ENCODE assay signal across 34 cellular contexts in genomic region chr14:20797159-20797558, GRCh38. TPM values are rescaled to one million over a fixed set of nuclear protein-coding genes. Genes with fewer than 3 reads are reported as not detected.
"Had no signal": no experiment of that assay in that cellular context is flagged by ENCODE, and none has a peak within 500 bp of the region (broad histone marks: within the 10 kb centered on the region; RNA-seq: fewer than 3 reads in every experiment).

No MANE protein-coding gene starts in this region.

- FAIRE-seq: pancreas, small intestine had no signal

- H3K36me3 ChIP-seq: breast epithelium, colonic mucosa, gastrocnemius medialis, pancreas, prostate gland, sigmoid colon, suprapubic skin, tibial nerve had no signal

- H3K4me3 Mint-ChIP-seq: activated CD4-positive, alpha-beta memory T cell treated with anti-CD3 and anti-CD28 coated beads for 36 hours; activated naive CD4-positive, alpha-beta T cell treated with anti-CD3 and anti-CD28 coated beads, Interleukin-2, amount 50 U/mL, for 24 hours; activated naive CD8-positive, alpha-beta T cell treated with anti-CD3 and anti-CD28 coated beads, Interleukin-2, amount 50 U/mL, for 24 hours; activated T-cell treated with anti-CD3 and anti-CD28 coated beads, Interleukin-2, amount 50 U/mL, for 24 hours; effector memory CD8-positive, alpha-beta T cell; mesothelial cell of epicardium; naive B cell; stimulated activated effector memory CD8-positive, alpha-beta T cell treated with anti-CD3 and anti-CD28 coated beads, Interleukin-12 subunit alpha, Interleukin-12 subunit beta, amount 100 ng/mL, for 72 hours; stimulated activated naive CD8-positive, alpha-beta T cell treated with anti-CD3 and anti-CD28 coated beads, Interleukin-15, amount 100 ng/mL, for 72 hours had no signal

- H3K27me3 Mint-ChIP-seq: activated T-cell treated with anti-CD3 and anti-CD28 coated beads, Interleukin-2, amount 50 U/mL, for 24 hours; naive B cell had no signal

- H3K9me3 Mint-ChIP-seq: activated CD4-positive, alpha-beta memory T cell treated with anti-CD3 and anti-CD28 coated beads for 36 hours; activated naive CD4-positive, alpha-beta T cell treated with anti-CD3 and anti-CD28 coated beads, Interleukin-2, amount 50 U/mL, for 24 hours; activated naive CD8-positive, alpha-beta T cell treated with anti-CD3 and anti-CD28 coated beads, Interleukin-2, amount 50 U/mL, for 24 hours; activated T-cell treated with anti-CD3 and anti-CD28 coated beads, Interleukin-2, amount 50 U/mL, for 24 hours; activated T-helper 2 cell treated with anti-CD3 and anti-CD28 coated beads, Interferon-gamma antibody, Interleukin-2, Interleukin-4, amounts not matched to agents 10 μg/mL and 5 μg/mL and 100 μg/mL, durations not matched to agents 14 hours and 24 hours and 36 hours; effector memory CD8-positive, alpha-beta T cell; mesothelial cell of epicardium; naive B cell; stimulated activated effector memory CD8-positive, alpha-beta T cell treated with anti-CD3 and anti-CD28 coated beads, Interleukin-12 subunit alpha, Interleukin-12 subunit beta, amount 100 ng/mL, for 72 hours; stimulated activated naive CD8-positive, alpha-beta T cell treated with anti-CD3 and anti-CD28 coated beads, Interleukin-15, amount 100 ng/mL, for 72 hours had no signal

- H3K27ac Mint-ChIP-seq: activated CD4-positive, alpha-beta memory T cell treated with anti-CD3 and anti-CD28 coated beads for 36 hours; activated naive CD4-positive, alpha-beta T cell treated with anti-CD3 and anti-CD28 coated beads, Interleukin-2, amount 50 U/mL, for 24 hours; activated naive CD8-positive, alpha-beta T cell treated with anti-CD3 and anti-CD28 coated beads, Interleukin-2, amount 50 U/mL, for 24 hours; activated T-cell treated with anti-CD3 and anti-CD28 coated beads, Interleukin-2, amount 50 U/mL, for 24 hours; activated T-helper 2 cell treated with anti-CD3 and anti-CD28 coated beads, Interferon-gamma antibody, Interleukin-2, Interleukin-4, amounts not matched to agents 10 μg/mL and 5 μg/mL and 100 μg/mL, durations not matched to agents 14 hours and 24 hours and 36 hours; effector memory CD8-positive, alpha-beta T cell; stimulated activated effector memory CD8-positive, alpha-beta T cell treated with anti-CD3 and anti-CD28 coated beads, Interleukin-12 subunit alpha, Interleukin-12 subunit beta, amount 100 ng/mL, for 72 hours; stimulated activated naive CD8-positive, alpha-beta T cell treated with anti-CD3 and anti-CD28 coated beads, Interleukin-15, amount 100 ng/mL, for 72 hours had no signal

- H3K9me3 ChIP-seq: breast epithelium, colonic mucosa, gastrocnemius medialis, pancreas, prostate gland, sigmoid colon, suprapubic skin, tibial nerve had no signal

- H3K27ac ChIP-seq: breast epithelium, colonic mucosa, pancreas, prostate gland, sigmoid colon, suprapubic skin, tibial nerve, VCaP had no signal

- H3K4me1 ChIP-seq: breast epithelium, colonic mucosa, prostate gland, suprapubic skin had no signal

- H3K36me3 Mint-ChIP-seq: activated CD4-positive, alpha-beta memory T cell treated with anti-CD3 and anti-CD28 coated beads for 36 hours; activated naive CD4-positive, alpha-beta T cell treated with anti-CD3 and anti-CD28 coated beads, Interleukin-2, amount 50 U/mL, for 24 hours; mesothelial cell of epicardium; naive B cell; stimulated activated effector memory CD8-positive, alpha-beta T cell treated with anti-CD3 and anti-CD28 coated beads, Interleukin-12 subunit alpha, Interleukin-12 subunit beta, amount 100 ng/mL, for 72 hours had no signal

- DNase-seq: activated CD4-positive, alpha-beta memory T cell treated with anti-CD3 and anti-CD28 coated beads for 36 hours; activated CD4-positive, alpha-beta T cell treated with anti-CD3 and anti-CD28 coated beads for 48 hours; activated CD8-positive, alpha-beta memory T cell treated with anti-CD3 and anti-CD28 coated beads, Interleukin-2, amount 50 U/mL, for 48 hours; activated naive CD8-positive, alpha-beta T cell treated with anti-CD3 and anti-CD28 coated beads, Interleukin-2, amount 50 U/mL, for 24 hours; activated T-cell treated with anti-CD3 and anti-CD28 coated beads, Interleukin-2, amount 50 U/mL, for 24 hours; amygdala; colonic mucosa; effector memory CD8-positive, alpha-beta T cell; gastrocnemius medialis; glutamatergic neuron; islet precursor cell; left cardiac atrium; mammary epithelial cell; naive B cell; pancreas; retina; sigmoid colon; small intestine; stimulated activated CD4-positive, alpha-beta T cell treated with anti-CD3 and anti-CD28 coated beads, Interleukin-4, amount 100 ng/mL, for 24 hours; stimulated activated naive CD8-positive, alpha-beta T cell treated with anti-CD3 and anti-CD28 coated beads, Interleukin-15, amount 100 ng/mL, for 72 hours had no signal

- ATAC-seq: activated naive CD8-positive, alpha-beta T cell treated with anti-CD3 and anti-CD28 coated beads, Interleukin-2, amount 50 U/mL, for 24 hours; effector memory CD8-positive, alpha-beta T cell; gastrocnemius medialis; left cardiac atrium; pancreas; stimulated activated effector memory CD8-positive, alpha-beta T cell treated with anti-CD3 and anti-CD28 coated beads, Interleukin-12 subunit alpha, Interleukin-12 subunit beta, amount 100 ng/mL, for 72 hours; stimulated activated naive CD8-positive, alpha-beta T cell treated with anti-CD3 and anti-CD28 coated beads, Interleukin-15, amount 100 ng/mL, for 72 hours had no signal

- H3K4me1 Mint-ChIP-seq: stimulated activated naive CD8-positive, alpha-beta T cell treated with anti-CD3 and anti-CD28 coated beads, Interleukin-15, amount 100 ng/mL, for 72 hours had no signal

- H3K4me3 ChIP-seq: breast epithelium, colonic mucosa, gastrocnemius medialis, pancreas, prostate gland, sigmoid colon, suprapubic skin, tibial nerve had no signal

- H3K27me3 ChIP-seq: breast epithelium, colonic mucosa, gastrocnemius medialis, pancreas, sigmoid colon, tibial nerve had no signal

RNA-seq across cellular contexts. Expression of gene RNASE1, which starts 5.5 kb away (rescaled TPM):
- total RNA-seq: activated CD4-positive, alpha-beta memory T cell treated with anti-CD3 and anti-CD28 coated beads for 36 hours; activated CD8-positive, alpha-beta memory T cell treated with anti-CD3 and anti-CD28 coated beads for 36 hours; activated T-helper 2 cell treated with anti-CD3 and anti-CD28 coated beads, Interferon-gamma antibody, Interleukin-2, Interleukin-4, amounts not matched to agents 10 μg/mL and 5 μg/mL and 100 μg/mL, durations not matched to agents 14 hours and 24 hours and 36 hours; mammary epithelial cell; T-helper 1 cell treated with Interleukin-12 subunit alpha and Interleukin-12 subunit beta and Interleukin-4 antibody, amounts not matched to agents 30 ng/mL and 1 ng/mL, for 36 hours had no signal
- polyA plus RNA-seq: mammary epithelial cell, neural cell had no signal

RNA-seq across cellular contexts. Expression of gene RNASE6, which starts 16.1 kb away (rescaled TPM):
- total RNA-seq: mammary epithelial cell had no signal
- polyA plus RNA-seq: mammary epithelial cell, neural cell had no signal

RNA-seq across cellular contexts. Expression of gene EDDM3B, which starts 29.0 kb away (rescaled TPM):
- total RNA-seq: activated CD4-positive, alpha-beta memory T cell treated with anti-CD3 and anti-CD28 coated beads for 36 hours; activated CD8-positive, alpha-beta memory T cell treated with anti-CD3 and anti-CD28 coated beads for 36 hours; activated T-helper 2 cell treated with anti-CD3 and anti-CD28 coated beads, Interferon-gamma antibody, Interleukin-2, Interleukin-4, amounts not matched to agents 10 μg/mL and 5 μg/mL and 100 μg/mL, durations not matched to agents 14 hours and 24 hours and 36 hours; colonic mucosa; gastrocnemius medialis; left cardiac atrium; liver; mammary epithelial cell; mesothelial cell of epicardium; pancreas; prostate gland; sigmoid colon; suprapubic skin; T-helper 1 cell treated with Interleukin-12 subunit alpha and Interleukin-12 subunit beta and Interleukin-4 antibody, amounts not matched to agents 30 ng/mL and 1 ng/mL, for 36 hours; tibial nerve; ureter had no signal
- polyA plus RNA-seq: liver, mammary epithelial cell, neural cell, pancreas, sigmoid colon, small intestine had no signal

RNA-seq across cellular contexts. Expression of gene EDDM3A, which starts 51.5 kb away (rescaled TPM):
- total RNA-seq: activated CD4-positive, alpha-beta memory T cell treated with anti-CD3 and anti-CD28 coated beads for 36 hours; activated CD8-positive, alpha-beta memory T cell treated with anti-CD3 and anti-CD28 coated beads for 36 hours; activated T-helper 2 cell treated with anti-CD3 and anti-CD28 coated beads, Interferon-gamma antibody, Interleukin-2, Interleukin-4, amounts not matched to agents 10 μg/mL and 5 μg/mL and 100 μg/mL, durations not matched to agents 14 hours and 24 hours and 36 hours; breast epithelium; colonic mucosa; gastrocnemius medialis; left cardiac atrium; liver; mammary epithelial cell; mesothelial cell of epicardium; pancreas; prostate gland; sigmoid colon; suprapubic skin; T-helper 1 cell treated with Interleukin-12 subunit alpha and Interleukin-12 subunit beta and Interleukin-4 antibody, amounts not matched to agents 30 ng/mL and 1 ng/mL, for 36 hours; tibial nerve; ureter had no signal
- polyA plus RNA-seq: liver, mammary epithelial cell, neural cell, pancreas, sigmoid colon, small intestine had no signal
